14 cellular contexts compared by ENCODE assay signal in the genomic region with DNA sequence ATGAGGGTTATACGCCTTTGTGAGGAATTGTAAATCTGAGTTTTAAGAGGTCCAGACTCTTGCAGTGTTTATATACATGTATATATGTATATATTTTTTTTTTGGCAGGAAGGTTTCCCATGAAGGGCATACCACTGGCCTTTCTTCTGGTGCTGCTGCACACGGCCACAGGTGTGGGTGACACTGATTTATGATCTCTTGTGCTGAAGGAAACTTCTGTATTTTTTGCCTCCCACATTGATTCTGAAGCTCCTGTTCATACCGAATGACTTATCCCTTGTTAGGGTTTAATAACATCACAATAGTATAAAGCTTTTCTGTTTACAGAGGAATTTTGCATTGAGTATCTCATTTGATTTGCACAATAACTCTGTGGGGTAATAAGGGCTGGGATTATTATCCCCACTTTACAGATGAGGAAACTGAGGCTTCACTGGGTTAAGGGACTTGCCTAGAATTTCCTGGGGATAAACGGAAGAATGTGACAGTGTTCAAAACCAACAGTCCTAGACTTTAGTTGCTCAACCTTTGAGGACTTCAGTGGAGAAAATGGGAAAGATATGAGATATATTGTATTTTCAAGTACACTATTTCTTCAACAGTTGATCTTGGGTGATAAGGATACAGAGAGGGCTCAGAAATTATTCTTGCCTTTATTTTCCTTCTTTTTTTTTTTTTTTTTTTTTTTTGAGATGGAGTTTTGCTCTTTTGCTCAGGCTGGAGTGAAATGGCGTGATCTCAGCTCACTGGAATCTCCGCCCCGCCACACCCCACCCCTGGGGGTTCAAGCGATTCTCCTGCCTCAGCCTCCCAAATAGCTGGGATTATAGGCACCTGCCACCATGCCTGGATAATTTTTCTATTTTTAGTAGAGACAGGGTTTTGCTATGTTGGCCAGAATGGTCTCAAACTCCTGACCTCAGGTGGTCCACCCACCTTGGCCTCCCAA.
DNase-seq lines count a peak whose midpoint lies in the region; ATAC-seq and TF ChIP-seq lines count a peak whose summit lies in the region.
"Had no signal": no experiment of that assay in that cellular context is flagged by ENCODE, and none has a peak within 500 bp of the region (broad histone marks: within the 10 kb centered on the region; RNA-seq: fewer than 3 reads in every experiment).

No MANE protein-coding gene starts in this region.

- peak in 1 of 2 donors; percentile 33 for DNase-seq in cardiac muscle cell (ENCODE audit: low read depth in 1 of 2, low spot score in 1 of 2)
- DNase-seq in left ventricle myocardium superior, result no peak
- peak; percentile 71 to 86 for DNase-seq in SJSA1 (ENCODE audit: low read depth in 1 of 2, low spot score in 2 of 2)
- peak; percentile 66 for DNase-seq in iris pigment epithelial cell (ENCODE audit: low read depth)
- no peak for DNase-seq in thyroid gland
- DNase-seq in NCI-H82 treated with DMSO at 0.1 percent for 48 hours (lab: John Stamatoyannopoulos, UW; ENCODE audit: unreplicated experiment), result no peak
- no peak for DNase-seq in stimulated activated naive B cell treated with anti-CD40 and anti-IgM and Interleukin-4, amounts not matched to agents 10 μg/mL and 1 μg/mL and 100 μg/mL, for 72 hours
- DNase-seq: activated naive CD4-positive, alpha-beta T cell; hippocampal formation; NCI-H1417 treated with DMSO at 0.1 percent for 48 hours; Peyer's patch; spleen had no signal

- no peaks in the 10 kb centered on the region for H3K36me3 ChIP-seq in cardiac muscle cell
- 0 out of 2 replicates have a peak, but pooled peaks cover 3% of the 10 kb centered on the region for H3K36me3 ChIP-seq in SJSA1
- no peaks in the 10 kb centered on the region for H3K36me3 ChIP-seq in thyroid gland
- H3K36me3 ChIP-seq: spleen had no signal

- ATAC-seq in left ventricle myocardium superior (no peak), GM21619 (IDR thresholded peaks at IDR 0.05; ENCODE audit: unreplicated experiment) (no peak)
- ATAC-seq in stimulated activated naive B cell treated with anti-CD40 and anti-IgM and Interleukin-4, amounts not matched to agents 10 μg/mL and 1 μg/mL and 100 μg/mL, for 72 hours (replicated peaks), result no peak

- no peaks in the 10 kb centered on the region for H3K36me3 Mint-ChIP-seq in stimulated activated naive B cell treated with anti-CD40 and anti-IgM and Interleukin-4, amounts not matched to agents 10 μg/mL and 1 μg/mL and 100 μg/mL, for 72 hours
- H3K36me3 Mint-ChIP-seq: type B pancreatic cell had no signal

- H3K9me3 ChIP-seq in cardiac muscle cell (ENCODE audit: low read depth) (no peaks in the 10 kb centered on the region), SJSA1 (replicated peaks) (no peaks in the 10 kb centered on the region), thyroid gland (no peaks in the 10 kb centered on the region)
- H3K9me3 ChIP-seq: Peyer's patch, spleen had no signal

- intact Hi-C loops in left ventricle myocardium superior (cut with micrococcal nuclease), result no loop called here
- intact Hi-C loops in thyroid gland (cut with DNase I), result no loop called here

- TF ChIP-seq CTCF in cardiac muscle cell (IDR thresholded peaks at IDR 0.05; ENCODE audit: low read depth, low read length), result no peak
- no peak for TF ChIP-seq CTCF in thyroid gland (IDR thresholded peaks at IDR 0.05)

- H3K4me3 Mint-ChIP-seq in stimulated activated naive B cell treated with anti-CD40 and anti-IgM and Interleukin-4, amounts not matched to agents 10 μg/mL and 1 μg/mL and 100 μg/mL, for 72 hours, result no peak overlapping the region
- H3K4me3 Mint-ChIP-seq: type B pancreatic cell had no signal

- H3K27me3 ChIP-seq in cardiac muscle cell (no peaks in the 10 kb centered on the region), SJSA1 (replicated peaks) (no peaks in the 10 kb centered on the region), thyroid gland (no peaks in the 10 kb centered on the region)
- H3K27me3 ChIP-seq: Peyer's patch, spleen had no signal

- H3K4me1 ChIP-seq in cardiac muscle cell (ENCODE audit: low read depth), result peaks cover 74% of the 10 kb centered on the region
- peaks cover 89% of the 10 kb centered on the region for H3K4me1 ChIP-seq in SJSA1 (replicated peaks)
- H3K4me1 ChIP-seq in thyroid gland, result peaks cover 44 to 45% of the 10 kb centered on the region in 2 donors

- no peak overlapping the region for H3K27ac Mint-ChIP-seq in stimulated activated naive B cell treated with anti-CD40 and anti-IgM and Interleukin-4, amounts not matched to agents 10 μg/mL and 1 μg/mL and 100 μg/mL, for 72 hours

- TF ChIP-seq POLR2A in thyroid gland (IDR thresholded peaks at IDR 0.05), result no peak

- H3K4me1 Mint-ChIP-seq in stimulated activated naive B cell treated with anti-CD40 and anti-IgM and Interleukin-4, amounts not matched to agents 10 μg/mL and 1 μg/mL and 100 μg/mL, for 72 hours, result peaks cover 2 to 4% of the 10 kb centered on the region in 2 donors

- H3K27me3 Mint-ChIP-seq in stimulated activated naive B cell treated with anti-CD40 and anti-IgM and Interleukin-4, amounts not matched to agents 10 μg/mL and 1 μg/mL and 100 μg/mL, for 72 hours, result peaks cover 4 to 12% of the 10 kb centered on the region in 2 donors
- H3K27me3 Mint-ChIP-seq: type B pancreatic cell had no signal

- no peak overlapping the region for H3K4me3 ChIP-seq in cardiac muscle cell
- H3K4me3 ChIP-seq in SJSA1, result no peak overlapping the region
- H3K4me3 ChIP-seq in thyroid gland (replicated peaks in 1 of 3), result no peak overlapping the region
- H3K4me3 ChIP-seq: Peyer's patch, spleen had no signal

- H3K27ac ChIP-seq in cardiac muscle cell, result peak overlapping the region; percentile 96
- peak overlapping the region; percentile 98 for H3K27ac ChIP-seq in SJSA1
- H3K27ac ChIP-seq in thyroid gland, result peak overlapping the region in 2 of 3 donors; percentile 57 to 89
- H3K27ac ChIP-seq: spleen had no signal

- no peaks in the 10 kb centered on the region for H3K9me3 Mint-ChIP-seq in stimulated activated naive B cell treated with anti-CD40 and anti-IgM and Interleukin-4, amounts not matched to agents 10 μg/mL and 1 μg/mL and 100 μg/mL, for 72 hours
- H3K9me3 Mint-ChIP-seq: type B pancreatic cell had no signal

- WGBS in thyroid gland, 2 donors, result 83 to 84% methylated on average over 8 of the region's 8 CpGs

Comparison
In these comparisons a context has a peak if more than half of its experiments do, and no peak if none do; other contexts are left out.
1. DNase-seq: peak in SJSA1 (2 of 2) and iris pigment epithelial cell (single experiment); none in left ventricle myocardium superior (single experiment), thyroid gland (0 of 2), NCI-H82 treated with DMSO at 0.1 percent for 48 hours (single experiment) and stimulated activated naive B cell treated with anti-CD40 and anti-IgM and Interleukin-4, amounts not matched to agents 10 μg/mL and 1 μg/mL and 100 μg/mL, for 72 hours (single experiment).
2. Peak in every context shown above with its lines, with median percentiles within 50 percentile points of each other: H3K27ac ChIP-seq.